ENCODE assay signal across 8 cellular contexts in genomic region chr17:74513987-74514631, GRCh38. TPM values are rescaled to one million over a fixed set of nuclear protein-coding genes. Genes with fewer than 3 reads are reported as not detected.
A peak's percentile ranks its signal among the peaks of the same experiment; 100 is the strongest.
DNase-seq lines count a peak whose midpoint lies in the region; ATAC-seq and TF ChIP-seq lines count a peak whose summit lies in the region.

No MANE protein-coding gene starts in this region.

- DNase-seq in D341Med (ENCODE audit: low spot score) (peak; percentile 31), LHCN-M2 (ENCODE audit: low read depth) (peak; percentile 41), fibroblast of the aortic adventitia (ENCODE audit: low read depth) (peak; percentile 34), iPS-NIHi11 (ENCODE audit: low spot score) (no peak)
- peak; percentile 77 for DNase-seq in activated CD8-positive, alpha-beta memory T cell treated with anti-CD3 and anti-CD28 coated beads, Interleukin-2, amount 50 U/mL, for 48 hours
- DNase-seq in stimulated activated naive B cell treated with anti-CD40 and anti-IgM and Interleukin-4, amounts not matched to agents 10 μg/mL and 1 μg/mL and 100 μg/mL, for 72 hours: peak; percentile 59

- peaks cover 47 to 63% of the 10 kb centered on the region in 2 donors for H3K4me1 Mint-ChIP-seq in stimulated activated naive B cell treated with anti-CD40 and anti-IgM and Interleukin-4, amounts not matched to agents 10 μg/mL and 1 μg/mL and 100 μg/mL, for 72 hours

- peaks cover 9 to 15% of the 10 kb centered on the region in 2 donors for H3K27me3 Mint-ChIP-seq in stimulated activated naive B cell treated with anti-CD40 and anti-IgM and Interleukin-4, amounts not matched to agents 10 μg/mL and 1 μg/mL and 100 μg/mL, for 72 hours

- H3K4me3 Mint-ChIP-seq in stimulated activated naive B cell treated with anti-CD40 and anti-IgM and Interleukin-4, amounts not matched to agents 10 μg/mL and 1 μg/mL and 100 μg/mL, for 72 hours: peak overlapping the region; percentile 62 to 81

- peak; percentile 18 to 28 for ATAC-seq in stimulated activated naive B cell treated with anti-CD40 and anti-IgM and Interleukin-4, amounts not matched to agents 10 μg/mL and 1 μg/mL and 100 μg/mL, for 72 hours (replicated peaks)
- ATAC-seq in GM18873 (IDR thresholded peaks at IDR 0.05; ENCODE audit: low FRiP score, unreplicated experiment): no peak
- ATAC-seq in HG03135 (IDR thresholded peaks at IDR 0.05; ENCODE audit: unreplicated experiment): no peak

- H3K9me3 Mint-ChIP-seq in stimulated activated naive B cell treated with anti-CD40 and anti-IgM and Interleukin-4, amounts not matched to agents 10 μg/mL and 1 μg/mL and 100 μg/mL, for 72 hours: peaks cover 21 to 27% of the 10 kb centered on the region in 2 donors

- no peak overlapping the region for H3K4me3 ChIP-seq in fibroblast of the aortic adventitia (ENCODE audit: low read depth, low read length)

- H3K27ac Mint-ChIP-seq in stimulated activated naive B cell treated with anti-CD40 and anti-IgM and Interleukin-4, amounts not matched to agents 10 μg/mL and 1 μg/mL and 100 μg/mL, for 72 hours: peak overlapping the region; percentile 99

- H3K36me3 Mint-ChIP-seq in stimulated activated naive B cell treated with anti-CD40 and anti-IgM and Interleukin-4, amounts not matched to agents 10 μg/mL and 1 μg/mL and 100 μg/mL, for 72 hours: peaks cover 23 to 45% of the 10 kb centered on the region in 2 donors

- no peak for TF ChIP-seq CTCF in fibroblast of the aortic adventitia (IDR thresholded peaks at IDR 0.05; ENCODE audit: insufficient read depth, low read length)

RNA-seq across cellular contexts. Expression of gene CD300LB, which starts 17.2 kb away (rescaled TPM):
- total RNA-seq in LHCN-M2 (2014; rRNA removed): not detected in 2 replicates
- polyA plus RNA-seq in LHCN-M2 (2012): not detected
- total RNA-seq in fibroblast of the aortic adventitia (ENCODE audit: low replicate concordance): not detected in 2 replicates

RNA-seq across cellular contexts. Expression of gene CD300C, which starts 31.8 kb away (rescaled TPM):
- total RNA-seq in LHCN-M2 (2014; rRNA removed): not detected in 2 replicates
- not detected for polyA plus RNA-seq in LHCN-M2 (2012)
- total RNA-seq in fibroblast of the aortic adventitia (ENCODE audit: low replicate concordance): not detected in 2 replicates

RNA-seq across cellular contexts. Expression of gene CD300A, which starts 47.7 kb away (rescaled TPM):
- not detected in 2 replicates for total RNA-seq in LHCN-M2 (2014; rRNA removed)
- polyA plus RNA-seq in LHCN-M2 (2012): not detected
- not detected in 2 replicates for total RNA-seq in fibroblast of the aortic adventitia (ENCODE audit: low replicate concordance)

RNA-seq across cellular contexts. Expression of gene CD300H, which starts 53.2 kb away (rescaled TPM):
- not detected in 2 replicates for total RNA-seq in LHCN-M2 (2014; rRNA removed)
- not detected for polyA plus RNA-seq in LHCN-M2 (2012)
- total RNA-seq in fibroblast of the aortic adventitia (ENCODE audit: low replicate concordance): not detected in 2 replicates

Comparison
In these comparisons a context has a peak if more than half of its experiments do, and no peak if none do; other contexts are left out.
1. ATAC-seq: peak in stimulated activated naive B cell treated with anti-CD40 and anti-IgM and Interleukin-4, amounts not matched to agents 10 μg/mL and 1 μg/mL and 100 μg/mL, for 72 hours (2 of 2); none in GM18873 (single experiment) and HG03135 (single experiment).